Comparison of ENCODE assay signal across 10 cellular contexts in genomic region chr16:24731722-24732419, GRCh38. TPM values are rescaled to one million over a fixed set of nuclear protein-coding genes. Genes with fewer than 3 reads are reported as not detected.
DNase-seq lines count a peak whose midpoint lies in the region; ATAC-seq and TF ChIP-seq lines count a peak whose summit lies in the region.
"Had no signal": no experiment of that assay in that cellular context is flagged by ENCODE, and none has a peak within 500 bp of the region (broad histone marks: within the 10 kb centered on the region; RNA-seq: fewer than 3 reads in every experiment).

No MANE protein-coding gene starts in this region.

- H3K4me1 ChIP-seq in lower lobe of right lung (peaks cover 62% of the 10 kb centered on the region), tibial nerve (peaks cover 0 to 67% (median 39%) of the 10 kb centered on the region in 4 donors), left lung (peaks cover 27 to 57% of the 10 kb centered on the region in 2 donors)

- H3K9me3 ChIP-seq in lower lobe of right lung (no peaks in the 10 kb centered on the region), tibial nerve (no peaks in the 10 kb centered on the region), left lung (no peaks in the 10 kb centered on the region)

- intact Hi-C loops in lower lobe of right lung (cut with DNase I), result no loop called here
- intact Hi-C loops in left lung (cut with DNase I), result no loop called here

- TF ChIP-seq CTCF in chondrocyte (IDR thresholded peaks at IDR 0.05), result no peak
- no peak for TF ChIP-seq CTCF in lower lobe of right lung (IDR thresholded peaks at IDR 0.05)
- no peak for TF ChIP-seq CTCF in tibial nerve (IDR thresholded peaks at IDR 0.05)
- TF ChIP-seq CTCF in left lung (IDR thresholded peaks at IDR 0.05), result no peak

- no peak for TF ChIP-seq POLR2A in tibial nerve (IDR thresholded peaks at IDR 0.05)

- peaks cover 66% of the 10 kb centered on the region for H3K4me1 Mint-ChIP-seq in activated T-cell treated with anti-CD3 and anti-CD28 coated beads, Interleukin-2, amount 50 U/mL, for 72 hours (ENCODE audit: low read depth)
- H3K4me1 Mint-ChIP-seq in chondrocyte (ENCODE audit: low read depth), result peaks cover 51% of the 10 kb centered on the region

- DNase-seq in activated T-cell treated with anti-CD3 and anti-CD28 coated beads, Interleukin-2, amount 50 U/mL, for 72 hours, result no peak
- DNase-seq in activated T-cell treated with anti-CD3 and anti-CD28 coated beads for 4 hours (no peak), chondrocyte (ENCODE audit: low spot score) (no peak), lower lobe of right lung (no peak), tibial nerve (ENCODE audit: low spot score in 2 of 2) (no peak), ecto neural progenitor cell (ENCODE audit: low spot score) (no peak), left lung (no peak)
- DNase-seq: anterior cingulate cortex, RPMI8226 had no signal

- H3K36me3 ChIP-seq in lower lobe of right lung, result peaks cover 15% of the 10 kb centered on the region
- peaks cover 0 to 13% (median 4%) of the 10 kb centered on the region in 3 donors for H3K36me3 ChIP-seq in tibial nerve
- H3K36me3 ChIP-seq in left lung, result peaks cover 0 to 11% of the 10 kb centered on the region in 2 donors

- peak overlapping the region; percentile 3 for H3K27ac Mint-ChIP-seq in activated T-cell treated with anti-CD3 and anti-CD28 coated beads, Interleukin-2, amount 50 U/mL, for 72 hours
- H3K27ac Mint-ChIP-seq in chondrocyte (ENCODE audit: unreplicated experiment), result peak overlapping the region; percentile 39

- no peaks in the 10 kb centered on the region for H3K27me3 Mint-ChIP-seq in activated T-cell treated with anti-CD3 and anti-CD28 coated beads, Interleukin-2, amount 50 U/mL, for 72 hours (ENCODE audit: low read depth)
- no peaks in the 10 kb centered on the region for H3K27me3 Mint-ChIP-seq in chondrocyte (ENCODE audit: low read depth)

- H3K4me3 ChIP-seq in lower lobe of right lung (peak overlapping the region; percentile 84), tibial nerve (peak overlapping the region in 1 of 4 donors; percentile 89), left lung (peak overlapping the region in 1 of 2 donors; percentile 55)

- H3K9me3 Mint-ChIP-seq in activated T-cell treated with anti-CD3 and anti-CD28 coated beads, Interleukin-2, amount 50 U/mL, for 72 hours, result no peaks in the 10 kb centered on the region
- no peaks in the 10 kb centered on the region for H3K9me3 Mint-ChIP-seq in chondrocyte (ENCODE audit: low read depth)

- H3K36me3 Mint-ChIP-seq in activated T-cell treated with anti-CD3 and anti-CD28 coated beads, Interleukin-2, amount 50 U/mL, for 72 hours (ENCODE audit: insufficient read depth in 2 of 2), result peaks cover 12 to 24% of the 10 kb centered on the region in 2 donors
- H3K36me3 Mint-ChIP-seq in chondrocyte (ENCODE audit: low read depth), result peaks cover 11% of the 10 kb centered on the region

- 23 to 36% methylated on average over 8 of the region's 8 CpGs for WGBS in tibial nerve, 2 donors

- no peak for TF ChIP-seq EP300 in tibial nerve (IDR thresholded peaks at IDR 0.05)

- no peaks in the 10 kb centered on the region for H3K27me3 ChIP-seq in lower lobe of right lung (ENCODE audit: low read depth)
- H3K27me3 ChIP-seq in tibial nerve, result no peaks in the 10 kb centered on the region
- no peaks in the 10 kb centered on the region for H3K27me3 ChIP-seq in left lung

- ATAC-seq in activated T-cell treated with anti-CD3 and anti-CD28 coated beads, Interleukin-2, amount 50 U/mL, for 72 hours (replicated peaks in 1 of 2), result no peak
- ATAC-seq in lower lobe of right lung (no peak), GM18858 (IDR thresholded peaks at IDR 0.05; ENCODE audit: unreplicated experiment) (no peak), left lung (no peak)

- H3K4me3 Mint-ChIP-seq in activated T-cell treated with anti-CD3 and anti-CD28 coated beads, Interleukin-2, amount 50 U/mL, for 72 hours, result peak overlapping the region; percentile 98 to 99
- H3K4me3 Mint-ChIP-seq in chondrocyte (ENCODE audit: unreplicated experiment), result peak overlapping the region; percentile 29

- no peak overlapping the region for H3K27ac ChIP-seq in lower lobe of right lung
- peak overlapping the region in 3 of 4 donors; percentile 36 to 98 (median 97) for H3K27ac ChIP-seq in tibial nerve
- peak overlapping the region in 1 of 2 donors; percentile 7 for H3K27ac ChIP-seq in left lung

RNA-seq across cellular contexts. Expression of gene TNRC6A, which starts 2.4 kb away (rescaled TPM):
- 10 to 100 TPM; 37.4 to 39.7 TPM for total RNA-seq in activated T-cell treated with anti-CD3 and anti-CD28 coated beads, Interleukin-2, amount 50 U/mL, for 72 hours
- total RNA-seq in chondrocyte (42.8 to 57.6 TPM (median 52.1 TPM) in 3 replicates), lower lobe of right lung (49.4 TPM), tibial nerve (10 to 100 TPM; 47.7 to 74.5 (median 59.6) TPM), left lung (10 to 100 TPM; 34.0 to 40.6 TPM)
